In genomic region chr3:156252656-156253055, GRCh38 we compare ENCODE assay signal across 23 cellular contexts.
"Had no signal": no experiment of that assay in that cellular context is flagged by ENCODE, and none has a peak within 500 bp of the region (broad histone marks: within the 10 kb centered on the region; RNA-seq: fewer than 3 reads in every experiment).

No MANE protein-coding gene starts in this region.

- H3K4me3 Mint-ChIP-seq: memory B cell; naive B cell; neural crest cell; stimulated activated memory B cell treated with anti-CD40 and anti-IgM and Interleukin-4, amounts not matched to agents 10 μg/mL and 1 μg/mL and 100 μg/mL, for 72 hours had no signal

- H3K9me3 ChIP-seq: left ventricle myocardium inferior, prostate gland, sigmoid colon, spleen, thoracic aorta had no signal

- H3K27me3 ChIP-seq: dorsolateral prefrontal cortex, sigmoid colon had no signal

- H3K27ac Mint-ChIP-seq: memory B cell; naive B cell; stimulated activated memory B cell treated with anti-CD40 and anti-IgM and Interleukin-4, amounts not matched to agents 10 μg/mL and 1 μg/mL and 100 μg/mL, for 72 hours had no signal

- H3K4me1 ChIP-seq: left ventricle myocardium inferior, prostate gland, sigmoid colon, spleen had no signal

- DNase-seq: activated CD4-positive, alpha-beta T cell treated with anti-CD3 and anti-CD28 coated beads, Interleukin-2, amount 50 U/mL, for 1 hour; activated CD4-positive, CD25-positive, alpha-beta regulatory T cell treated with anti-CD3 and anti-CD28 coated beads, Interleukin-2, amount 50 U/mL, for 72 hours; activated CD8-positive, alpha-beta memory T cell treated with anti-CD3 and anti-CD28 coated beads, Interleukin-2, amount 50 U/mL, for 4 hours; activated effector memory CD4-positive, alpha-beta T cell treated with Interleukin-2 at 50 U/mL for 16 hours; activated naive CD4-positive, alpha-beta T cell treated with anti-CD3 and anti-CD28 coated beads, Interleukin-2, amount 50 U/mL, for 16 hours; activated T-cell treated with anti-CD3 and anti-CD28 coated beads, Interleukin-2, amount 50 U/mL, for 48 hours; dorsolateral prefrontal cortex; foreskin melanocyte; glutamatergic neuron; hypothalamus; left ventricle myocardium inferior; naive B cell; sigmoid colon; spleen; stimulated activated CD4-positive, alpha-beta T cell treated with anti-CD3 and anti-CD28 coated beads, Interleukin-4, amount 100 ng/mL, for 4 hours; T1000 had no signal

- H3K36me3 Mint-ChIP-seq: memory B cell; naive B cell; stimulated activated memory B cell treated with anti-CD40 and anti-IgM and Interleukin-4, amounts not matched to agents 10 μg/mL and 1 μg/mL and 100 μg/mL, for 72 hours had no signal

- H3K27ac ChIP-seq: dorsolateral prefrontal cortex, epithelial cell of prostate, left ventricle myocardium inferior, prostate gland, sigmoid colon, spleen, thoracic aorta had no signal

- H3K4me1 Mint-ChIP-seq: memory B cell; naive B cell; neural crest cell; stimulated activated memory B cell treated with anti-CD40 and anti-IgM and Interleukin-4, amounts not matched to agents 10 μg/mL and 1 μg/mL and 100 μg/mL, for 72 hours had no signal

- H3K9me3 Mint-ChIP-seq: memory B cell; neural crest cell; stimulated activated memory B cell treated with anti-CD40 and anti-IgM and Interleukin-4, amounts not matched to agents 10 μg/mL and 1 μg/mL and 100 μg/mL, for 72 hours had no signal

- H3K36me3 ChIP-seq: left ventricle myocardium inferior, prostate gland, sigmoid colon, spleen, thoracic aorta had no signal

- FAIRE-seq: keratinocyte had no signal

- H3K4me3 ChIP-seq: dorsolateral prefrontal cortex, left ventricle myocardium inferior, prostate gland, sigmoid colon, spleen, thoracic aorta had no signal

- ATAC-seq: stimulated activated memory B cell treated with anti-CD40 and anti-IgM and Interleukin-4, amounts not matched to agents 10 μg/mL and 1 μg/mL and 100 μg/mL, for 72 hours had no signal
